Comparison of ENCODE assay signal across 10 cellular contexts in genomic region chr11:12813371-12814225, GRCh38.
DNase-seq lines count a peak whose midpoint lies in the region; ATAC-seq and TF ChIP-seq lines count a peak whose summit lies in the region.
"Had no signal": no experiment of that assay in that cellular context is flagged by ENCODE, and none has a peak within 500 bp of the region (broad histone marks: within the 10 kb centered on the region; RNA-seq: fewer than 3 reads in every experiment).

No MANE protein-coding gene starts in this region.

- no peak for ATAC-seq in HG02840 (IDR thresholded peaks at IDR 0.05; ENCODE audit: low FRiP score, unreplicated experiment)

- no peak overlapping the region for H3K4me3 Mint-ChIP-seq in activated CD4-positive, alpha-beta memory T cell treated with anti-CD3 and anti-CD28 coated beads, Interleukin-2, amount 10 ng/mL, durations not matched to agents 7 days and 5 days
- H3K4me3 Mint-ChIP-seq: CD4-positive, alpha-beta T cell had no signal

- H3K79me2 ChIP-seq in OCI-LY7 (ENCODE audit: insufficient read depth, low read depth, low read length), result no peaks in the 10 kb centered on the region

- no peaks in the 10 kb centered on the region for H3K36me3 ChIP-seq in BLaER1 treated with 17β-estradiol and CSF1 and Interleukin-3, amounts not matched to agents 10 nM and 100 nM
- H3K36me3 ChIP-seq in ovary, result no peaks in the 10 kb centered on the region
- H3K36me3 ChIP-seq in OCI-LY7 (ENCODE audit: insufficient read depth, low read length), result no peaks in the 10 kb centered on the region
- H3K36me3 ChIP-seq: thoracic aorta had no signal

- POLR2A ChIA-PET in OCI-LY7 (lab: Charles Lee), result no interaction called here
- POLR2A ChIA-PET in activated CD4-positive, alpha-beta memory T cell treated with anti-CD3 and anti-CD28 coated beads, Interleukin-2, amount 10 ng/mL, durations not matched to agents 7 days and 5 days (lab: Charles Lee), result no interaction called here

- intact Hi-C loops in ovary (cut with DNase I), result loop anchor here (2.0 to 10.0 kb wide), 3 partner anchors 129 to 483 kb away; partner anchors contain the start of gene TEAD1 (in 3 of the 4)
- intact Hi-C loops in OCI-LY7 (cut with micrococcal nuclease; ENCODE audit: unreplicated experiment), result no loop called here

- H3K9me3 Mint-ChIP-seq in activated CD4-positive, alpha-beta memory T cell treated with anti-CD3 and anti-CD28 coated beads, Interleukin-2, amount 10 ng/mL, durations not matched to agents 7 days and 5 days, result no peaks in the 10 kb centered on the region
- H3K9me3 Mint-ChIP-seq: CD4-positive, alpha-beta T cell had no signal

- H3K27ac Mint-ChIP-seq in activated CD4-positive, alpha-beta memory T cell treated with anti-CD3 and anti-CD28 coated beads, Interleukin-2, amount 10 ng/mL, durations not matched to agents 7 days and 5 days, result no peak overlapping the region
- H3K27ac Mint-ChIP-seq: CD4-positive, alpha-beta T cell had no signal

- peaks cover 63% of the 10 kb centered on the region for H3K4me1 Mint-ChIP-seq in activated CD4-positive, alpha-beta memory T cell treated with anti-CD3 and anti-CD28 coated beads, Interleukin-2, amount 10 ng/mL, durations not matched to agents 7 days and 5 days

- no peaks in the 10 kb centered on the region for H4K20me1 ChIP-seq in BLaER1 treated with 17β-estradiol and CSF1 and Interleukin-3, amounts not matched to agents 10 nM and 100 nM
- no peaks in the 10 kb centered on the region for H4K20me1 ChIP-seq in OCI-LY7 (ENCODE audit: insufficient read depth, low read length)

- no peak for TF ChIP-seq POLR2A in ovary (IDR thresholded peaks at IDR 0.05)

- no peaks in the 10 kb centered on the region for H3K9me3 ChIP-seq in BLaER1 treated with 17β-estradiol and CSF1 and Interleukin-3, amounts not matched to agents 10 nM and 100 nM (replicated peaks in 1 of 11)
- H3K9me3 ChIP-seq in ovary (no peaks in the 10 kb centered on the region), OCI-LY7 (ENCODE audit: low read length) (no peaks in the 10 kb centered on the region)
- H3K9me3 ChIP-seq: thoracic aorta had no signal

- no peaks in the 10 kb centered on the region for H3K36me3 Mint-ChIP-seq in activated CD4-positive, alpha-beta memory T cell treated with anti-CD3 and anti-CD28 coated beads, Interleukin-2, amount 10 ng/mL, durations not matched to agents 7 days and 5 days (ENCODE audit: low read depth)

- CTCF ChIA-PET in OCI-LY7 (lab: Charles Lee; ENCODE audit: unreplicated experiment), result no interaction called here
- CTCF ChIA-PET in activated CD4-positive, alpha-beta memory T cell treated with anti-CD3 and anti-CD28 coated beads, Interleukin-2, amount 10 ng/mL, durations not matched to agents 7 days and 5 days (lab: Charles Lee), result interaction anchor here (1.0 kb wide), 1 partner anchor 11 kb away, joined by 3 read pairs; no protein-coding TSS in a partner anchor

- peak overlapping the region in 7 of 11 experiments; percentile 33 to 75 (median 68); a peak in 7 of 22 replicates for H3K4me2 ChIP-seq in BLaER1 treated with 17β-estradiol and CSF1 and Interleukin-3, amounts not matched to agents 10 nM and 100 nM
- no peak overlapping the region for H3K4me2 ChIP-seq in OCI-LY7 (ENCODE audit: low read length)

- no peak overlapping the region for H3K9ac ChIP-seq in BLaER1 treated with 17β-estradiol and CSF1 and Interleukin-3, amounts not matched to agents 10 nM and 100 nM

- H3K27me3 Mint-ChIP-seq in activated CD4-positive, alpha-beta memory T cell treated with anti-CD3 and anti-CD28 coated beads, Interleukin-2, amount 10 ng/mL, durations not matched to agents 7 days and 5 days, result peaks cover 19% of the 10 kb centered on the region

- H3K9me2 ChIP-seq in OCI-LY7 (ENCODE audit: insufficient read depth, low read length), result no peaks in the 10 kb centered on the region

- H3K27me3 ChIP-seq in BLaER1 treated with 17β-estradiol and CSF1 and Interleukin-3, amounts not matched to agents 10 nM and 100 nM, result peaks cover 0 to 13% (median 0%) of the 10 kb centered on the region in 11 experiments; a peak in 4 of 22 replicates
- no peaks in the 10 kb centered on the region for H3K27me3 ChIP-seq in ovary

- peaks cover 0 to 42% (median 33%) of the 10 kb centered on the region in 10 experiments; a peak in 15 of 20 replicates for H3K4me1 ChIP-seq in BLaER1 treated with 17β-estradiol and CSF1 and Interleukin-3, amounts not matched to agents 10 nM and 100 nM
- H3K4me1 ChIP-seq in ovary (ENCODE audit: insufficient read depth), result peaks cover 30% of the 10 kb centered on the region
- peaks cover 31% of the 10 kb centered on the region for H3K4me1 ChIP-seq in OCI-LY7 (ENCODE audit: insufficient read depth, low read length, poor library complexity, severe bottlenecking)

- no peak overlapping the region for H3K27ac ChIP-seq in BLaER1 treated with 17β-estradiol and CSF1 and Interleukin-3, amounts not matched to agents 10 nM and 100 nM
- H3K27ac ChIP-seq in ovary, result peak overlapping the region; percentile 80 to 83
- H3K27ac ChIP-seq in OCI-LY7 (ENCODE audit: low read depth, low read length, poor library complexity, severe bottlenecking), result no peak overlapping the region
- H3K27ac ChIP-seq: thoracic aorta had no signal

- H2AFZ ChIP-seq in OCI-LY7 (ENCODE audit: low read length), result no peak overlapping the region

- DNase-seq in SW480 (ENCODE audit: low spot score), result peak; percentile 67
- DNase-seq in glomerular visceral epithelial cell (ENCODE audit: extremely low spot score), result peak; percentile 72
- peak; percentile 74 to 84 (median 76) for DNase-seq in ovary
- DNase-seq in T1000 (lab: John Stamatoyannopoulos, UW), result no peak
- no peak for DNase-seq in OCI-LY7 (ENCODE audit: low spot score)
- DNase-seq in activated CD4-positive, alpha-beta memory T cell treated with anti-CD3 and anti-CD28 coated beads, Interleukin-2, amount 10 ng/mL, durations not matched to agents 7 days and 5 days, result no peak
- DNase-seq: CD4-positive, alpha-beta T cell had no signal

- H3K4me3 ChIP-seq in BLaER1 treated with 17β-estradiol and CSF1 and Interleukin-3, amounts not matched to agents 10 nM and 100 nM, result no peak overlapping the region
- H3K4me3 ChIP-seq in ovary (no peak overlapping the region), OCI-LY7 (ENCODE audit: low read depth, low read length, poor library complexity, severe bottlenecking) (no peak overlapping the region)

- no TSS peak for BruUV-seq in OCI-LY7 (replicated peaks; lab: Mats Ljungman, UMichigan)

- TF ChIP-seq CTCF in ovary (IDR thresholded peaks at IDR 0.05), result peak in 1 of 3 donors; percentile 8
- TF ChIP-seq CTCF in OCI-LY7 (conservative IDR thresholded peaks at IDR 0.05; ENCODE audit: low read length), result no peak

- TF ChIP-seq EP300 in ovary (IDR thresholded peaks at IDR 0.05), result no peak

- WGBS in ovary, 3 donors, result 10 to 21% (median 12%) methylated on average over 9 of the region's 9 CpGs

Comparison
In these comparisons a context has a peak if more than half of its experiments do, and no peak if none do; other contexts are left out.
1. H3K27ac ChIP-seq: peak in ovary (2 of 2); none in BLaER1 treated with 17β-estradiol and CSF1 and Interleukin-3, amounts not matched to agents 10 nM and 100 nM (0 of 11) and OCI-LY7 (single experiment).
2. DNase-seq: peak in SW480 (single experiment), glomerular visceral epithelial cell (single experiment) and ovary (5 of 5); none in T1000 (single experiment), OCI-LY7 (single experiment) and activated CD4-positive, alpha-beta memory T cell treated with anti-CD3 and anti-CD28 coated beads, Interleukin-2, amount 10 ng/mL, durations not matched to agents 7 days and 5 days (single experiment).